In genomic region chr3:84307339-84307738, GRCh38 we compare ENCODE assay signal across 36 cellular contexts.
"Had no signal": no experiment of that assay in that cellular context is flagged by ENCODE, and none has a peak within 500 bp of the region (broad histone marks: within the 10 kb centered on the region; RNA-seq: fewer than 3 reads in every experiment).

No MANE protein-coding gene starts in this region.

- H3K27ac Mint-ChIP-seq: activated B cell treated with CpG ODN at 0.5 μM for 24 hours; activated CD4-positive, alpha-beta memory T cell treated with anti-CD3 and anti-CD28 coated beads, Interleukin-2, amount 10 ng/mL, durations not matched to agents 7 days and 5 days; activated CD4-positive, alpha-beta T cell treated with anti-CD3 and anti-CD28 coated beads, Interleukin-2, amount 10 ng/mL, durations not matched to agents 7 days and 5 days; activated CD8-positive, alpha-beta memory T cell treated with anti-CD3 and anti-CD28 coated beads, Interleukin-2, amount 10 ng/mL, durations not matched to agents 7 days and 5 days; activated CD8-positive, alpha-beta T cell treated with anti-CD3 and anti-CD28 coated beads, Interleukin-2, amount 10 ng/mL, durations not matched to agents 7 days and 5 days; activated naive CD4-positive, alpha-beta T cell treated with anti-CD3 and anti-CD28 coated beads, Interleukin-2, amount 10 ng/mL, durations not matched to agents 7 days and 5 days; activated naive CD4-positive, alpha-beta T cell treated with anti-CD3 and anti-CD28 coated beads, Interleukin-2, amount 50 U/mL, for 24 hours; activated naive CD8-positive, alpha-beta T cell; activated naive CD8-positive, alpha-beta T cell treated with anti-CD3 and anti-CD28 coated beads, Interleukin-2, amount 10 ng/mL, durations not matched to agents 7 days and 5 days; activated naive CD8-positive, alpha-beta T cell treated with anti-CD3 and anti-CD28 coated beads, Interleukin-2, amount 50 U/mL, for 24 hours; activated T-cell treated with anti-CD3 and anti-CD28 coated beads, Interleukin-2, amount 50 U/mL, for 24 hours; activated T-helper 2 cell treated with anti-CD3 and anti-CD28 coated beads, Interferon-gamma antibody, Interleukin-2, Interleukin-4, amounts not matched to agents 10 μg/mL and 5 μg/mL and 100 μg/mL, durations not matched to agents 14 hours and 24 hours and 36 hours; brain; T-helper 1 cell treated with Interleukin-12 subunit alpha and Interleukin-12 subunit beta and Interleukin-4 antibody, amounts not matched to agents 30 μg/mL and 1 μg/mL, for 36 hours; T-helper 2 cell treated with Interferon-gamma antibody and Interleukin-4, amounts not matched to agents 5 μg/mL and 100 μg/mL, for 36 hours had no signal

- H3K4me3 ChIP-seq: ascending aorta, cardiac muscle cell had no signal

- H3K4me3 Mint-ChIP-seq: activated B cell treated with CpG ODN at 0.5 μM for 24 hours; activated CD4-positive, alpha-beta memory T cell treated with anti-CD3 and anti-CD28 coated beads, Interleukin-2, amount 10 ng/mL, durations not matched to agents 7 days and 5 days; activated CD4-positive, alpha-beta T cell treated with anti-CD3 and anti-CD28 coated beads, Interleukin-2, amount 10 ng/mL, durations not matched to agents 7 days and 5 days; activated CD8-positive, alpha-beta memory T cell treated with anti-CD3 and anti-CD28 coated beads, Interleukin-2, amount 10 ng/mL, durations not matched to agents 7 days and 5 days; activated CD8-positive, alpha-beta T cell treated with anti-CD3 and anti-CD28 coated beads, Interleukin-2, amount 10 ng/mL, durations not matched to agents 7 days and 5 days; activated naive CD4-positive, alpha-beta T cell treated with anti-CD3 and anti-CD28 coated beads, Interleukin-2, amount 10 ng/mL, durations not matched to agents 7 days and 5 days; activated naive CD4-positive, alpha-beta T cell treated with anti-CD3 and anti-CD28 coated beads, Interleukin-2, amount 50 U/mL, for 24 hours; activated naive CD8-positive, alpha-beta T cell; activated naive CD8-positive, alpha-beta T cell treated with anti-CD3 and anti-CD28 coated beads, Interleukin-2, amount 10 ng/mL, durations not matched to agents 7 days and 5 days; activated naive CD8-positive, alpha-beta T cell treated with anti-CD3 and anti-CD28 coated beads, Interleukin-2, amount 50 U/mL, for 24 hours; activated T-cell treated with anti-CD3 and anti-CD28 coated beads, Interleukin-2, amount 50 U/mL, for 24 hours; brain; central memory CD8-positive, alpha-beta T cell; T-helper 1 cell treated with Interleukin-12 subunit alpha and Interleukin-12 subunit beta and Interleukin-4 antibody, amounts not matched to agents 30 μg/mL and 1 μg/mL, for 36 hours; T-helper 2 cell treated with Interferon-gamma antibody and Interleukin-4, amounts not matched to agents 5 μg/mL and 100 μg/mL, for 36 hours had no signal

- H3K27me3 ChIP-seq: ascending aorta, cardiac muscle cell had no signal

- H3K9me3 ChIP-seq: ascending aorta had no signal

- H3K4me1 Mint-ChIP-seq: activated B cell treated with CpG ODN at 0.5 μM for 24 hours; activated CD4-positive, alpha-beta memory T cell treated with anti-CD3 and anti-CD28 coated beads, Interleukin-2, amount 10 ng/mL, durations not matched to agents 7 days and 5 days; activated CD4-positive, alpha-beta T cell treated with anti-CD3 and anti-CD28 coated beads, Interleukin-2, amount 10 ng/mL, durations not matched to agents 7 days and 5 days; activated CD8-positive, alpha-beta memory T cell treated with anti-CD3 and anti-CD28 coated beads, Interleukin-2, amount 10 ng/mL, durations not matched to agents 7 days and 5 days; activated naive CD4-positive, alpha-beta T cell treated with anti-CD3 and anti-CD28 coated beads, Interleukin-2, amount 10 ng/mL, durations not matched to agents 7 days and 5 days; activated naive CD4-positive, alpha-beta T cell treated with anti-CD3 and anti-CD28 coated beads, Interleukin-2, amount 50 U/mL, for 24 hours; activated naive CD8-positive, alpha-beta T cell treated with anti-CD3 and anti-CD28 coated beads, Interleukin-2, amount 10 ng/mL, durations not matched to agents 7 days and 5 days; activated naive CD8-positive, alpha-beta T cell treated with anti-CD3 and anti-CD28 coated beads, Interleukin-2, amount 50 U/mL, for 24 hours; brain; central memory CD8-positive, alpha-beta T cell had no signal

- H3K27me3 Mint-ChIP-seq: activated B cell treated with CpG ODN at 0.5 μM for 24 hours; activated CD4-positive, alpha-beta memory T cell treated with anti-CD3 and anti-CD28 coated beads, Interleukin-2, amount 10 ng/mL, durations not matched to agents 7 days and 5 days; activated CD4-positive, alpha-beta T cell treated with anti-CD3 and anti-CD28 coated beads, Interleukin-2, amount 10 ng/mL, durations not matched to agents 7 days and 5 days; activated CD8-positive, alpha-beta memory T cell treated with anti-CD3 and anti-CD28 coated beads, Interleukin-2, amount 10 ng/mL, durations not matched to agents 7 days and 5 days; activated naive CD4-positive, alpha-beta T cell treated with anti-CD3 and anti-CD28 coated beads, Interleukin-2, amount 10 ng/mL, durations not matched to agents 7 days and 5 days; activated naive CD4-positive, alpha-beta T cell treated with anti-CD3 and anti-CD28 coated beads, Interleukin-2, amount 50 U/mL, for 24 hours; activated naive CD8-positive, alpha-beta T cell; activated naive CD8-positive, alpha-beta T cell treated with anti-CD3 and anti-CD28 coated beads, Interleukin-2, amount 10 ng/mL, durations not matched to agents 7 days and 5 days; activated naive CD8-positive, alpha-beta T cell treated with anti-CD3 and anti-CD28 coated beads, Interleukin-2, amount 50 U/mL, for 24 hours; activated T-cell treated with anti-CD3 and anti-CD28 coated beads, Interleukin-2, amount 50 U/mL, for 24 hours; brain; central memory CD8-positive, alpha-beta T cell had no signal

- ATAC-seq: activated CD8-positive, alpha-beta memory T cell treated with anti-CD3 and anti-CD28 coated beads, Interleukin-2, amount 10 ng/mL, durations not matched to agents 7 days and 5 days; activated CD8-positive, alpha-beta T cell treated with anti-CD3 and anti-CD28 coated beads, Interleukin-2, amount 10 ng/mL, durations not matched to agents 7 days and 5 days; activated naive CD8-positive, alpha-beta T cell treated with anti-CD3 and anti-CD28 coated beads, Interleukin-2, amount 50 U/mL, for 24 hours had no signal

- H3K36me3 ChIP-seq: ascending aorta, cardiac muscle cell had no signal

- H3K36me3 Mint-ChIP-seq: activated CD8-positive, alpha-beta memory T cell treated with anti-CD3 and anti-CD28 coated beads, Interleukin-2, amount 10 ng/mL, durations not matched to agents 7 days and 5 days; activated naive CD4-positive, alpha-beta T cell treated with anti-CD3 and anti-CD28 coated beads, Interleukin-2, amount 10 ng/mL, durations not matched to agents 7 days and 5 days; activated naive CD4-positive, alpha-beta T cell treated with anti-CD3 and anti-CD28 coated beads, Interleukin-2, amount 50 U/mL, for 24 hours; activated naive CD8-positive, alpha-beta T cell; activated naive CD8-positive, alpha-beta T cell treated with anti-CD3 and anti-CD28 coated beads, Interleukin-2, amount 10 ng/mL, durations not matched to agents 7 days and 5 days; brain had no signal

- H3K27ac ChIP-seq: ascending aorta, cardiac muscle cell, VCaP had no signal

- DNase-seq: activated B cell treated with CpG ODN at 0.5 μM for 24 hours; activated CD4-positive, alpha-beta memory T cell treated with anti-CD3 and anti-CD28 coated beads, Interleukin-2, amount 10 ng/mL, durations not matched to agents 7 days and 5 days; activated CD4-positive, alpha-beta T cell treated with anti-CD3 and anti-CD28 coated beads for 4 hours; activated CD4-positive, alpha-beta T cell treated with anti-CD3 and anti-CD28 coated beads, Interleukin-2, amount 10 ng/mL, durations not matched to agents 7 days and 5 days; activated CD4-positive, alpha-beta T cell treated with anti-CD3 and anti-CD28 coated beads, Interleukin-2, amount 50 U/mL, for 48 hours; activated CD4-positive, CD25-positive, alpha-beta regulatory T cell treated with anti-CD3 and anti-CD28 coated beads, Interleukin-2, amount 50 U/mL, for 72 hours; activated CD8-positive, alpha-beta memory T cell treated with anti-CD3 and anti-CD28 coated beads for 24 hours; activated CD8-positive, alpha-beta memory T cell treated with anti-CD3 and anti-CD28 coated beads, Interleukin-2, amount 10 ng/mL, durations not matched to agents 7 days and 5 days; activated CD8-positive, alpha-beta memory T cell treated with anti-CD3 and anti-CD28 coated beads, Interleukin-2, amount 50 U/mL, for 48 hours; activated CD8-positive, alpha-beta T cell treated with anti-CD3 and anti-CD28 coated beads, Interleukin-2, amount 10 ng/mL, durations not matched to agents 7 days and 5 days; activated effector memory CD4-positive, alpha-beta T cell treated with Interleukin-2 at 50 U/mL for 16 hours; activated gamma-delta T cell; activated naive CD4-positive, alpha-beta T cell treated with anti-CD3 and anti-CD28 coated beads, Interleukin-2, amount 10 ng/mL, durations not matched to agents 7 days and 5 days; activated naive CD4-positive, alpha-beta T cell treated with Interleukin-2 at 50 U/mL for 16 hours; activated naive CD8-positive, alpha-beta T cell treated with anti-CD3 and anti-CD28 coated beads, Interleukin-2, amount 10 ng/mL, durations not matched to agents 7 days and 5 days; activated naive CD8-positive, alpha-beta T cell treated with anti-CD3 and anti-CD28 coated beads, Interleukin-2, amount 50 U/mL, for 24 hours; activated T-cell treated with anti-CD3 and anti-CD28 coated beads, Interleukin-2, amount 50 U/mL, for 24 hours; activated T-cell treated with anti-CD3 and anti-CD28 coated beads, Interleukin-2, amount 50 U/mL, for 48 hours; amygdala; anterior cingulate cortex; caudate nucleus; cerebellar nuclear complex; T-helper 2 cell; T-helper 9 cell had no signal

- FAIRE-seq: bronchial epithelial cell, TTC549 had no signal

- H3K4me1 ChIP-seq: ascending aorta had no signal

- H3K9me3 Mint-ChIP-seq: activated B cell treated with CpG ODN at 0.5 μM for 24 hours; activated CD4-positive, alpha-beta T cell treated with anti-CD3 and anti-CD28 coated beads, Interleukin-2, amount 10 ng/mL, durations not matched to agents 7 days and 5 days; activated naive CD4-positive, alpha-beta T cell treated with anti-CD3 and anti-CD28 coated beads, Interleukin-2, amount 50 U/mL, for 24 hours; activated naive CD8-positive, alpha-beta T cell treated with anti-CD3 and anti-CD28 coated beads, Interleukin-2, amount 10 ng/mL, durations not matched to agents 7 days and 5 days; brain had no signal
